20 cellular contexts compared by ENCODE assay signal in the genomic region with DNA sequence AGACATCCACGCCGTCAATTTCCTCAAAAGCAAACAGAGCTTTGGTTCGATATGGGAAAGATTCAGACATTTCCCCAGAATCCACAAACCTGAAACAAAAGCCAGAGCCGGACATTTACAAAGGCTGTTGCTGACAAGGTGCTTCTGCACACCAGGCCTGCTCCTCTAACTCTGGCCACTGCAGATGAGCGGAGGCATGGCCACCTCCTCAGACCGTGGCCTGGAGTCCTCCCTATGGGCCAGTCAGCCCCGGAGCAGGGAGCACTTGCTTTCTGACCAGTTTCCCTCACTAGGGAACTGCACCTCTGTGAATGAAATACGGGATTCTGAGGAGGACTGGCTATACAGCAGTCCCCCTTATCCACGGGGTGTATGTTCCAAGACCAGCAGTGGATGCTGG.
"Had no signal": no experiment of that assay in that cellular context is flagged by ENCODE, and none has a peak within 500 bp of the region (broad histone marks: within the 10 kb centered on the region; RNA-seq: fewer than 3 reads in every experiment).

No MANE protein-coding gene starts in this region.

- DNase-seq: activated CD4-positive, alpha-beta T cell treated with anti-CD3 and anti-CD28 coated beads for 36 hours; activated CD4-positive, CD25-positive, alpha-beta regulatory T cell; activated CD8-positive, alpha-beta memory T cell treated with anti-CD3 and anti-CD28 coated beads for 24 hours; activated effector memory CD4-positive, alpha-beta T cell treated with anti-CD3 and anti-CD28 coated beads, Interleukin-2, amount 50 U/mL, for 16 hours; anterior cingulate cortex; left ventricle myocardium inferior; mesendoderm; stimulated activated naive CD8-positive, alpha-beta T cell treated with anti-CD3 and anti-CD28 coated beads, Interleukin-15, Interleukin-2, amounts not matched to agents 100 U/mL and 50 U/mL, for 24 hours; T-helper 1 cell; testis; transverse colon; uterus had no signal

- H3K4me3 Mint-ChIP-seq: activated CD4-positive, alpha-beta T cell treated with anti-CD3 and anti-CD28 coated beads for 36 hours; activated naive CD8-positive, alpha-beta T cell; central memory CD8-positive, alpha-beta T cell; dendritic cell treated with granulocyte-macrophage colony-stimulating factor and Interleukin-4, amounts not matched to agents 40 ng/mL and 50 ng/mL, for 4 days; natural killer cell treated with Interleukin-12 subunit alpha and Interleukin-12 subunit beta and Interleukin-15 and Interleukin-18, amount 100 ng/mL, for 72 hours; T-helper 2 cell treated with Interferon-gamma antibody and Interleukin-4, amounts not matched to agents 5 μg/mL and 100 μg/mL, for 36 hours had no signal

- H3K4me3 ChIP-seq: left ventricle myocardium inferior, lung, smooth muscle cell, testis, transverse colon, uterus had no signal

- H3K36me3 ChIP-seq: uterus had no signal

- H3K27ac Mint-ChIP-seq: activated CD4-positive, alpha-beta T cell treated with anti-CD3 and anti-CD28 coated beads for 36 hours; activated naive CD8-positive, alpha-beta T cell; dendritic cell treated with granulocyte-macrophage colony-stimulating factor and Interleukin-4, amounts not matched to agents 40 ng/mL and 50 ng/mL, for 4 days; T-helper 2 cell treated with Interferon-gamma antibody and Interleukin-4, amounts not matched to agents 5 μg/mL and 100 μg/mL, for 36 hours had no signal

- H3K9me3 ChIP-seq: left ventricle myocardium inferior, testis, transverse colon, uterus had no signal

- H3K4me1 ChIP-seq: left ventricle myocardium inferior, testis, uterus had no signal

- H3K27me3 ChIP-seq: testis, transverse colon, uterus had no signal

- H3K27me3 Mint-ChIP-seq: activated CD4-positive, alpha-beta T cell treated with anti-CD3 and anti-CD28 coated beads for 36 hours; activated naive CD8-positive, alpha-beta T cell; central memory CD8-positive, alpha-beta T cell; dendritic cell treated with granulocyte-macrophage colony-stimulating factor and Interleukin-4, amounts not matched to agents 40 ng/mL and 50 ng/mL, for 4 days; natural killer cell treated with Interleukin-12 subunit alpha and Interleukin-12 subunit beta and Interleukin-15 and Interleukin-18, amount 100 ng/mL, for 72 hours had no signal

- H3K4me1 Mint-ChIP-seq: activated CD4-positive, alpha-beta T cell treated with anti-CD3 and anti-CD28 coated beads for 36 hours had no signal

- H3K27ac ChIP-seq: epithelial cell of prostate, left ventricle myocardium inferior, testis, transverse colon, uterus had no signal

- H3K4me2 ChIP-seq: smooth muscle cell had no signal

- H3K9me3 Mint-ChIP-seq: central memory CD8-positive, alpha-beta T cell; dendritic cell treated with granulocyte-macrophage colony-stimulating factor and Interleukin-4, amounts not matched to agents 40 ng/mL and 50 ng/mL, for 4 days; natural killer cell treated with Interleukin-12 subunit alpha and Interleukin-12 subunit beta and Interleukin-15 and Interleukin-18, amount 100 ng/mL, for 72 hours; T-helper 2 cell treated with Interferon-gamma antibody and Interleukin-4, amounts not matched to agents 5 μg/mL and 100 μg/mL, for 36 hours had no signal
